1 cellular context compared by ENCODE assay signal in genomic region chr10:23171232-23171876, GRCh38.
TF ChIP-seq lines count a peak whose summit lies in the region.

No MANE protein-coding gene starts in this region.

TF ChIP-seq in K562, 482 proteins besides CTCF, POLR2A, EP300 and RAD21 (continued from another document):
- TF ChIP-seq SREBF1 (IDR thresholded peaks at IDR 0.05; ENCODE audit: borderline replicate concordance, low read depth, low read length) (no peak), DNMT1 (IDR thresholded peaks at IDR 0.05) (no peak), ZNF740 (CRISPR knock-in tag; IDR thresholded peaks at IDR 0.05) (no peak), ZNF740 (tag; IDR thresholded peaks at IDR 0.05) (no peak)
